ENCODE assay signal across 8 cellular contexts in the genomic region with DNA sequence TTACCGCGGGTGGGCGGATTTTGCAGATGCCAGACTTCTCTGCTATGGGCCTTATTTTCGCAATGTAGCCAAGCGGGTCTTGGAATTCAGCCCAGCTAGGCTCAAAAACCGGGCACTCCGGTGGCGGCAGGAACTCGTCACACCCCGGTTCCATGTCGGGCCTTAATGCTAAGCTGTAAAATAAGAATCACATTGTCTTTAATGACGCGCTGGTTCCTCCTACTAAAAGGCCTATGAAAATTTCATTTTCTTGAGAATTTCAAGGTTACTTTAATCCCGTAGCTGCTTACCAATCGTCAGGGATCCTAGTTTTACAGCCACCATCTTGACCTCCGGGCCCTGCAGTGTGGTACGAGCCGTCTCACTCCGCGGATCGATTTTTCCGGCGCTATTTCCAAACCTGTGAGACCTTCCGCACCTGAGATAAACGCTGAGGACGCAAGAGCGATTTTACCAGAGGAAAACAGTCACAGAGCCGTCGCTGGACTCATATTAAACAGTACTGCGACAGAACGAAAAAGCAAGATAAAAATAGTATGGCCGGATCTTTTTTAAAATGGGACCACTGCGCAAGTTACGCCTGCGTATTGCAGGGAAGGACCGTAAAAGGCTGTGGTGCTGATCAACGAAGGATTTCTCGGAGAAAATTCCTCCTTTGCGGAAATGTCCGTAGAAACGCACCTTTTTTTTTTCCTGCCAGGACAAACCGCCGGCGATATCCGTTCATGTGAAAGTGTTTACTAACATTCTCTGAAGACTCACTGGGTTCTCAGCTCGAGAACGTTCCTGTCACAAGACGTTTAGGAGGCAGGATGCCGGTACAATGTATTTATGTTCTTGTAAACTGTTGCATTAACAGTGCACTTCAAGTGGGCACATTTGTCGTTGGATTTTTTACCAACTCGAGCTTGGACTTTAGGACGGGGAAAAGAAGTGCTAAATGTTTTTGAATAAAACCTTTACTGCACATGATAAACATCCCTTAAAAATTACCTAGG. TPM values are rescaled to one million over a fixed set of nuclear protein-coding genes. Genes with fewer than 3 reads are reported as not detected.
A peak's percentile ranks its signal among the peaks of the same experiment; 100 is the strongest.
DNase-seq lines count a peak whose midpoint lies in the region; ATAC-seq and TF ChIP-seq lines count a peak whose summit lies in the region.
"Had no signal": no experiment of that assay in that cellular context is flagged by ENCODE, and none has a peak within 500 bp of the region (broad histone marks: within the 10 kb centered on the region; RNA-seq: fewer than 3 reads in every experiment).

Gene KDM5D (minus strand): TSS at position 346 of the 998 bp plus-strand sequence. CDS start 192 bp downstream, at position 154.

- no peaks in the 10 kb centered on the region for H3K27me3 Mint-ChIP-seq in mesothelial cell of epicardium (ENCODE audit: low read depth)
- H3K27me3 Mint-ChIP-seq: stimulated activated naive B cell treated with anti-CD40 and anti-IgM and Interleukin-4, amounts not matched to agents 10 μg/mL and 1 μg/mL and 100 μg/mL, for 72 hours had no signal

- no peak for TF ChIP-seq CTCF in mesothelial cell of epicardium (IDR thresholded peaks at IDR 0.05; ENCODE audit: unreplicated experiment)

- DNase-seq in NCI-H2107 treated with DMSO at 0.1 percent for 48 hours (lab: John Stamatoyannopoulos, UW; ENCODE audit: unreplicated experiment) (peak; percentile 70), left kidney (ENCODE audit: low read depth, low spot score) (peak; percentile 88), stromal cell of bone marrow (ENCODE audit: low read depth) (peak; percentile 15), mesothelial cell of epicardium (ENCODE audit: low spot score in 2 of 2, unreplicated experiment in 2 of 2) (no peak), NCI-H1694 treated with DMSO at 0.1 percent for 48 hours (lab: John Stamatoyannopoulos, UW) (no peak)
- DNase-seq in activated naive CD4-positive, alpha-beta T cell treated with anti-CD3 and anti-CD28 coated beads, Interleukin-2, amount 50 U/mL, for 16 hours, result peak; percentile 64
- DNase-seq: stimulated activated naive B cell treated with anti-CD40 and anti-IgM and Interleukin-4, amounts not matched to agents 10 μg/mL and 1 μg/mL and 100 μg/mL, for 72 hours had no signal

- no peak within 1 kb of the TSS for H3K4me3 Mint-ChIP-seq in mesothelial cell of epicardium

- H3K4me1 Mint-ChIP-seq in mesothelial cell of epicardium, result no peaks in the 10 kb centered on the region

- no peaks in the 10 kb centered on the region for H3K9me3 Mint-ChIP-seq in mesothelial cell of epicardium
- H3K9me3 Mint-ChIP-seq: stimulated activated naive B cell treated with anti-CD40 and anti-IgM and Interleukin-4, amounts not matched to agents 10 μg/mL and 1 μg/mL and 100 μg/mL, for 72 hours had no signal

- no peak within 1 kb of the TSS for H3K27ac Mint-ChIP-seq in mesothelial cell of epicardium
- H3K27ac Mint-ChIP-seq: stimulated activated naive B cell treated with anti-CD40 and anti-IgM and Interleukin-4, amounts not matched to agents 10 μg/mL and 1 μg/mL and 100 μg/mL, for 72 hours had no signal

- no peaks in the 10 kb centered on the region for H3K36me3 Mint-ChIP-seq in mesothelial cell of epicardium

- peak; percentile 86 for ATAC-seq in GM21528 (IDR thresholded peaks at IDR 0.05; ENCODE audit: low FRiP score, unreplicated experiment)

RNA-seq across cellular contexts. Expression of gene KDM5D, which starts in this region (rescaled TPM):
- not detected in 3 replicates for total RNA-seq in mesothelial cell of epicardium

Comparison
In these comparisons a context has a peak if more than half of its experiments do, and no peak if none do; other contexts are left out.
1. DNase-seq: peak in NCI-H2107 treated with DMSO at 0.1 percent for 48 hours (single experiment), activated naive CD4-positive, alpha-beta T cell treated with anti-CD3 and anti-CD28 coated beads, Interleukin-2, amount 50 U/mL, for 16 hours (single experiment), left kidney (single experiment) and stromal cell of bone marrow (single experiment); none in mesothelial cell of epicardium (0 of 2) and NCI-H1694 treated with DMSO at 0.1 percent for 48 hours (single experiment).